Comparison of ENCODE assay signal across 8 cellular contexts in genomic region chr14:21557084-21557901, GRCh38. TPM values are rescaled to one million over a fixed set of nuclear protein-coding genes. Genes with fewer than 3 reads are reported as not detected.
DNase-seq lines count a peak whose midpoint lies in the region; ATAC-seq and TF ChIP-seq lines count a peak whose summit lies in the region.

No MANE protein-coding gene starts in this region.

- CTCF ChIA-PET in GM10248 (lab: Yijun Ruan, JAX) = interaction anchor here (0.6 to 4.9 kb wide), 16 partner anchors 15 to 468 kb away, joined by 3 to 80 read pairs (median 4); partner anchors contain the start of genes CHD8, METTL3, SALL2 and TOX4

- no peaks in the 10 kb centered on the region for H3K36me3 ChIP-seq in SJSA1

- H3K4me1 ChIP-seq in SJSA1 (replicated peaks) = no peaks in the 10 kb centered on the region; the same call in 1 of the 2 replicates

- peak; percentile 58 for TF ChIP-seq CTCF in GM10248 (IDR thresholded peaks at IDR 0.05; ENCODE audit: control extremely low read depth, extremely low read depth, low read depth, missing control alignments)

- DNase-seq in GM10248 (ENCODE audit: extremely low spot score) (peak; percentile 64), MV-4-11 (lab: John Stamatoyannopoulos, UW) (peak; percentile 64), SJSA1 (ENCODE audit: low read depth in 1 of 2, low spot score in 2 of 2) (peak; percentile 71 to 80), germinal center (ENCODE audit: low spot score) (peak; percentile 60), nucleus accumbens (lab: John Stamatoyannopoulos, UW) (peak in 50 of 56 donors; percentile 12 to 92 (median 56)), superior temporal gyrus (ENCODE audit: extremely low spot score) (peak; percentile 98)
- peak; percentile 70 for DNase-seq in activated naive CD4-positive, alpha-beta T cell treated with anti-CD3 and anti-CD28 coated beads, Interleukin-2, amount 50 U/mL, for 16 hours

- no peak overlapping the region for H3K4me3 ChIP-seq in SJSA1

- no peak overlapping the region for H3K27ac ChIP-seq in SJSA1

- POLR2A ChIA-PET in GM10248 (lab: Yijun Ruan, JAX) = no interaction called here

- H3K9me3 ChIP-seq in SJSA1 (replicated peaks) = no peaks in the 10 kb centered on the region

- no peak for ATAC-seq in GM21447 (IDR thresholded peaks at IDR 0.05; ENCODE audit: unreplicated experiment)

- no peaks in the 10 kb centered on the region for H3K27me3 ChIP-seq in SJSA1 (replicated peaks)

RNA-seq across cellular contexts. Expression of gene OR10G3, which starts 22.6 kb away (rescaled TPM):
- not detected in 2 replicates for total RNA-seq in SJSA1 (2014; rRNA removed; shearing (Covaris generic))

RNA-seq across cellular contexts. Expression of gene SALL2, which starts 31.1 kb away (rescaled TPM):
- 0.09 and 0.21 TPM in 2 replicates for total RNA-seq in SJSA1 (2014; rRNA removed; shearing (Covaris generic))

RNA-seq across cellular contexts. Expression of gene METTL3, which starts 46.2 kb away (rescaled TPM):
- total RNA-seq in SJSA1 (2014; rRNA removed; shearing (Covaris generic)) = 39.8 and 51.8 TPM in 2 replicates
